Comparison of ENCODE assay signal across 8 cellular contexts in genomic region chr5:173973614-173973969, GRCh38. TPM values are rescaled to one million over a fixed set of nuclear protein-coding genes. Genes with fewer than 3 reads are reported as not detected.
DNase-seq lines count a peak whose midpoint lies in the region; ATAC-seq lines count a peak whose summit lies in the region.

No MANE protein-coding gene starts in this region.

- POLR2A ChIA-PET in activated naive CD8-positive, alpha-beta T cell treated with anti-CD3 and anti-CD28 coated beads, Interleukin-2, amount 10 ng/mL, durations not matched to agents 7 days and 5 days (lab: Charles Lee) = interaction anchor here (1.3 kb wide), 1 partner anchor 357 kb away, joined by 8 read pairs; the partner anchor contains the start of gene BOD1

- peak overlapping the region; percentile 70 for H3K4me3 ChIP-seq in iPS-15b (ENCODE audit: low read depth, low read length)

- H3K9ac ChIP-seq in iPS-15b (ENCODE audit: low read depth, low read length) = peak overlapping the region; percentile 61

- no peaks in the 10 kb centered on the region for H3K27me3 ChIP-seq in iPS-15b (ENCODE audit: control insufficient read depth, insufficient read depth, low read length)

- peak overlapping the region; percentile 77 for H3K4me3 Mint-ChIP-seq in activated naive CD8-positive, alpha-beta T cell treated with anti-CD3 and anti-CD28 coated beads, Interleukin-2, amount 10 ng/mL, durations not matched to agents 7 days and 5 days
- H3K4me3 Mint-ChIP-seq in stimulated activated effector memory CD8-positive, alpha-beta T cell treated with anti-CD3 and anti-CD28 coated beads, Interleukin-12 subunit alpha, Interleukin-12 subunit beta, amount 100 ng/mL, for 72 hours = peak overlapping the region; percentile 64

- no peaks in the 10 kb centered on the region for H3K9me3 Mint-ChIP-seq in activated naive CD8-positive, alpha-beta T cell treated with anti-CD3 and anti-CD28 coated beads, Interleukin-2, amount 10 ng/mL, durations not matched to agents 7 days and 5 days
- no peaks in the 10 kb centered on the region for H3K9me3 Mint-ChIP-seq in stimulated activated effector memory CD8-positive, alpha-beta T cell treated with anti-CD3 and anti-CD28 coated beads, Interleukin-12 subunit alpha, Interleukin-12 subunit beta, amount 100 ng/mL, for 72 hours

- peaks cover 17% of the 10 kb centered on the region for H3K27me3 Mint-ChIP-seq in activated naive CD8-positive, alpha-beta T cell treated with anti-CD3 and anti-CD28 coated beads, Interleukin-2, amount 10 ng/mL, durations not matched to agents 7 days and 5 days

- H3K4me1 ChIP-seq in iPS-15b (ENCODE audit: control insufficient read depth, insufficient read depth, low read length) = peaks cover 17% of the 10 kb centered on the region

- peaks cover 4% of the 10 kb centered on the region for H3K4me1 Mint-ChIP-seq in activated naive CD8-positive, alpha-beta T cell treated with anti-CD3 and anti-CD28 coated beads, Interleukin-2, amount 10 ng/mL, durations not matched to agents 7 days and 5 days
- H3K4me1 Mint-ChIP-seq in stimulated activated effector memory CD8-positive, alpha-beta T cell treated with anti-CD3 and anti-CD28 coated beads, Interleukin-12 subunit alpha, Interleukin-12 subunit beta, amount 100 ng/mL, for 72 hours = peaks cover 10% of the 10 kb centered on the region

- no peak overlapping the region for H3K27ac Mint-ChIP-seq in activated naive CD8-positive, alpha-beta T cell treated with anti-CD3 and anti-CD28 coated beads, Interleukin-2, amount 10 ng/mL, durations not matched to agents 7 days and 5 days
- no peak overlapping the region for H3K27ac Mint-ChIP-seq in stimulated activated effector memory CD8-positive, alpha-beta T cell treated with anti-CD3 and anti-CD28 coated beads, Interleukin-12 subunit alpha, Interleukin-12 subunit beta, amount 100 ng/mL, for 72 hours

- H3K36me3 ChIP-seq in iPS-15b (ENCODE audit: control insufficient read depth, insufficient read depth, low read length) = no peaks in the 10 kb centered on the region

- ATAC-seq in HG03342 (IDR thresholded peaks at IDR 0.05; ENCODE audit: unreplicated experiment) (peak; percentile 30), GM19324 (IDR thresholded peaks at IDR 0.05; ENCODE audit: low FRiP score, unreplicated experiment) (no peak)
- ATAC-seq in activated naive CD8-positive, alpha-beta T cell treated with anti-CD3 and anti-CD28 coated beads, Interleukin-2, amount 10 ng/mL, durations not matched to agents 7 days and 5 days (ENCODE audit: low read depth) = peak; percentile 24
- peak; percentile 50 for ATAC-seq in stimulated activated effector memory CD8-positive, alpha-beta T cell treated with anti-CD3 and anti-CD28 coated beads, Interleukin-12 subunit alpha, Interleukin-12 subunit beta, amount 100 ng/mL, for 72 hours

- no peaks in the 10 kb centered on the region for H3K36me3 Mint-ChIP-seq in activated naive CD8-positive, alpha-beta T cell treated with anti-CD3 and anti-CD28 coated beads, Interleukin-2, amount 10 ng/mL, durations not matched to agents 7 days and 5 days
- H3K36me3 Mint-ChIP-seq in stimulated activated effector memory CD8-positive, alpha-beta T cell treated with anti-CD3 and anti-CD28 coated beads, Interleukin-12 subunit alpha, Interleukin-12 subunit beta, amount 100 ng/mL, for 72 hours = no peaks in the 10 kb centered on the region

- DNase-seq in NCI-H2107 treated with DMSO at 0.1 percent for 48 hours (lab: John Stamatoyannopoulos, UW; ENCODE audit: unreplicated experiment) = peak; percentile 3
- no peak for DNase-seq in NCI-H2107 (lab: John Stamatoyannopoulos, UW)
- DNase-seq in activated naive CD8-positive, alpha-beta T cell treated with anti-CD3 and anti-CD28 coated beads, Interleukin-2, amount 10 ng/mL, durations not matched to agents 7 days and 5 days = no peak
- no peak for DNase-seq in stimulated activated effector memory CD8-positive, alpha-beta T cell treated with anti-CD3 and anti-CD28 coated beads, Interleukin-12 subunit alpha, Interleukin-12 subunit beta, amount 100 ng/mL, for 72 hours (ENCODE audit: low spot score in 2 of 2)
- no peak for DNase-seq in DMS153 (lab: John Stamatoyannopoulos, UW)

- no peaks in the 10 kb centered on the region for H3K9me3 ChIP-seq in iPS-15b (ENCODE audit: control insufficient read depth, insufficient read depth, low read length)

RNA-seq across cellular contexts. Expression of gene C5orf47, which starts 15.4 kb away (rescaled TPM):
- not detected for total RNA-seq in activated naive CD8-positive, alpha-beta T cell treated with anti-CD3 and anti-CD28 coated beads, Interleukin-2, amount 10 ng/mL, durations not matched to agents 7 days and 5 days
